In genomic region chr2:39516347-39517101, GRCh38 we compare ENCODE assay signal across 10 cellular contexts.
DNase-seq lines count a peak whose midpoint lies in the region; ATAC-seq and TF ChIP-seq lines count a peak whose summit lies in the region.
"Had no signal": no experiment of that assay in that cellular context is flagged by ENCODE, and none has a peak within 500 bp of the region (broad histone marks: within the 10 kb centered on the region; RNA-seq: fewer than 3 reads in every experiment).

No MANE protein-coding gene starts in this region.

- H3K36me3 ChIP-seq in ACC112 (ENCODE audit: insufficient read depth, low read length) (0 out of 2 replicates have a peak, but pooled peaks cover under 1% of the 10 kb centered on the region), muscle layer of colon (ENCODE audit: insufficient read depth, low read length) (no peaks in the 10 kb centered on the region)

- H3K9ac ChIP-seq in muscle layer of colon (ENCODE audit: low read length): no peak overlapping the region

- no peak for TF ChIP-seq CTCF in GM13977 (IDR thresholded peaks at IDR 0.05; ENCODE audit: extremely low read depth, insufficient read depth, missing control alignments)

- peak overlapping the region; percentile 57 for H2AFZ ChIP-seq in ACC112 (ENCODE audit: low read length, unreplicated experiment)

- H3K4me3 ChIP-seq in ACC112 (ENCODE audit: low read depth, low read length) (no peak overlapping the region), muscle layer of colon (ENCODE audit: low read depth in 1 of 2, low read length in 2 of 2) (no peak overlapping the region)

- H3K9me3 ChIP-seq in muscle layer of colon (ENCODE audit: low read length): no peaks in the 10 kb centered on the region

- H3K79me2 ChIP-seq in ACC112 (ENCODE audit: control insufficient read depth, insufficient read depth, low read length, unreplicated experiment): no peaks in the 10 kb centered on the region

- no peaks in the 10 kb centered on the region for H3K27me3 ChIP-seq in ACC112 (ENCODE audit: insufficient read depth, low read length)
- H3K27me3 ChIP-seq in muscle layer of colon (ENCODE audit: control insufficient read depth in 1 of 2, insufficient read depth in 2 of 2, low read length in 2 of 2): no peaks in the 10 kb centered on the region

- in situ Hi-C loops in GM13977 (cut with MboI; ENCODE audit: low pct_unique_long_range_greater_than_20kb, low sequenced_read_pairs, unreplicated experiment): no loop called here

- no peak overlapping the region for H3K27ac ChIP-seq in ACC112 (ENCODE audit: low read depth, low read length)
- H3K27ac ChIP-seq in muscle layer of colon (ENCODE audit: low read depth, low read length): peak overlapping the region; percentile 83
- H3K27ac ChIP-seq: C4-2B had no signal

- H3K4me1 ChIP-seq in ACC112 (ENCODE audit: control insufficient read depth, insufficient read depth, low read length, unreplicated experiment): peaks cover 39% of the 10 kb centered on the region
- H3K4me1 ChIP-seq in muscle layer of colon (ENCODE audit: insufficient read depth, low read length): peaks cover 53% of the 10 kb centered on the region

- DNase-seq in NCI-H446 treated with DMSO at 0.1 percent for 48 hours (lab: John Stamatoyannopoulos, UW): peak; percentile 74
- peak; percentile 60 for DNase-seq in fibroblast of peridontal ligament (ENCODE audit: extremely low read depth)
- DNase-seq in COLO829 (ENCODE audit: low spot score): no peak
- no peak for DNase-seq in GM13977 (ENCODE audit: low spot score)
- DNase-seq in amniotic stem cell (lab: John Stamatoyannopoulos, UW): no peak
- DNase-seq: activated CD4-positive, alpha-beta T cell treated with anti-CD3 and anti-CD28 coated beads for 48 hours had no signal

- no peak for ATAC-seq in GM19324 (IDR thresholded peaks at IDR 0.05; ENCODE audit: low FRiP score, unreplicated experiment)

Comparison
In these comparisons a context has a peak if more than half of its experiments do, and no peak if none do; other contexts are left out.
1. DNase-seq: peak in NCI-H446 treated with DMSO at 0.1 percent for 48 hours (single experiment) and fibroblast of peridontal ligament (single experiment); none in COLO829 (single experiment), GM13977 (single experiment) and amniotic stem cell (single experiment).